ENCODE assay signal across 1 cellular context in genomic region chr5:14821721-14822120, GRCh38.
TF ChIP-seq lines count a peak whose summit lies in the region.

No MANE protein-coding gene starts in this region.

TF ChIP-seq in SK-N-SH, 30 proteins besides CTCF, POLR2A, EP300 and RAD21 (continued from another document):
- no peak for TF ChIP-seq FOXM1 (IDR thresholded peaks at IDR 0.05; ENCODE audit: low read depth)
- no peak for TF ChIP-seq SMC3 (IDR thresholded peaks at IDR 0.05; ENCODE audit: low read depth, low read length)
- no peak for TF ChIP-seq TAF1 (IDR thresholded peaks at IDR 0.05; ENCODE audit: borderline replicate concordance, low read depth, low read length)
- no peak for TF ChIP-seq TCF12 (IDR thresholded peaks at IDR 0.05)
- TF ChIP-seq GABPA (IDR thresholded peaks at IDR 0.05; ENCODE audit: low read depth): no peak
- no peak for TF ChIP-seq USF2 (IDR thresholded peaks at IDR 0.05; ENCODE audit: borderline replicate concordance, low read depth, low read length)
- no peak for TF ChIP-seq REST (IDR thresholded peaks at IDR 0.05; ENCODE audit: low read depth, low read length)
- TF ChIP-seq GATA2 (CRISPR knock-in tag; IDR thresholded peaks at IDR 0.05): no peak
- no peak for TF ChIP-seq MAX (IDR thresholded peaks at IDR 0.05; ENCODE audit: low read depth)
- no peak for TF ChIP-seq PBX3 (IDR thresholded peaks at IDR 0.05)
